Comparison of ENCODE assay signal across 8 cellular contexts in the genomic region with DNA sequence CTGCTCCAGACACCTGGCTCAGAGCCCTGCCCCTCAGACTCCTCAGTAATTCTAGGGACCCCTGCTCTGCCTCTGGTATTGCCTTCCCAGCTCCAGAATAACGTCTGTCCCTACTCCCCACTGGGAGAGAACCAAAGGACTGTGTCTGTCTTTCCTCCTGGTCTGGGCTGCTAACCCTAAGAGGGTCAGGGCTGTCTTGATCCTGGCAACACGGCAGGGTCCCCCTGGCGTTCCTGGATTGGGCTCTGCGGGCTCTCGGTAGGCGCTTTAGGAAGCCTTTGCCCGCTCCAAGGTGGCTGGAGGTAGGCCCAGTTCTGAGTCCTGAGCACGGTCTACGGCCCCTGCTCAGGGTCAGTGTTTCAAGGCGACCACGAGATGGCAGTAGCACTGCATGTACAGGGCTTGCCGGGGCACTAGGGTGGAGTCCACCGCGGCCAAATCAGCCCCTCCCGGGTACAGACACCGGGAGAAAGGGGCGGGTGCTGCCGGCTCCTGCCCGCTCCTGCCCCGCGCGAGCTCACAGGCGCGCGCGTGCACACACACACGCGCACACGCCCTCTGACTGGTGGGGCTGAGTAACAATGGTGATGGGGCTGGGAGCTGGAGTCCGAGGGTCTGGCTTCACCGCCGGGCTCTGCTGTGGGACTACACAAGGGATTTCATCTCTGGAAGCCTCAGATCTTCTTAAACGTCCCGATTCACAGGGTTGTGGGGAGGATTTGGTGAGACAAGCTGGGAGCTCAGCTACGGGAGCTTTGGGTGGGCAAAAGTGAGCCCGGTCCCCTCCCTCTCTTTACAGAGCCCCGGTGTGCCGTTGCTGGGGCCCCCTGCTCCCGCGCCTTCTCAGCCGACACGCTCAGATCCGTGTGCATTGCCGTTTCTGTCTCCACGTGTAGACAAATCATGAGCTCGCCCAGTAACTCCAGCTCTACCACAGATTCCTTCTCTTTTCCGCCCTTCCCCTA. TPM values are rescaled to one million over a fixed set of nuclear protein-coding genes. Genes with fewer than 3 reads are reported as not detected.
A peak's percentile ranks its signal among the peaks of the same experiment; 100 is the strongest.
DNase-seq lines count a peak whose midpoint lies in the region; ATAC-seq and TF ChIP-seq lines count a peak whose summit lies in the region.

No MANE protein-coding gene starts in this region.

- H3K4me3 ChIP-seq in astrocyte of the cerebellum (ENCODE audit: low read depth, low read length) = peak overlapping the region; percentile 56
- H3K4me3 ChIP-seq in aorta (ENCODE audit: low read length in 2 of 2) = peak overlapping the region; percentile 21 to 30

- peak; percentile 85 for TF ChIP-seq CTCF in GM13976 (IDR thresholded peaks at IDR 0.05; ENCODE audit: borderline replicate concordance, control extremely low read depth, extremely low read depth, insufficient read depth, missing control alignments)
- TF ChIP-seq CTCF in astrocyte of the cerebellum (IDR thresholded peaks at IDR 0.05; ENCODE audit: low read depth, low read length, missing control alignments) = peak; percentile 54

- peak overlapping the region in 1 of 2 donors; percentile 23 for H3K27ac ChIP-seq in aorta (ENCODE audit: low read depth in 1 of 2, low read length in 2 of 2)

- no peaks in the 10 kb centered on the region for H3K27me3 ChIP-seq in aorta (ENCODE audit: control insufficient read depth in 1 of 2, insufficient read depth in 2 of 2, low read length in 1 of 2)

- WGBS in aorta, 2 donors = 1% methylated on average over 40 to 47 of the region's 47 CpGs

- no peaks in the 10 kb centered on the region for H3K9me3 ChIP-seq in aorta (ENCODE audit: control insufficient read depth, low read length)

- no peaks in the 10 kb centered on the region for H3K36me3 ChIP-seq in aorta (ENCODE audit: control insufficient read depth in 1 of 2, insufficient read depth in 2 of 2, low read length in 1 of 2)

- H3K4me1 ChIP-seq in aorta (ENCODE audit: control insufficient read depth in 1 of 2, insufficient read depth in 2 of 2, low read length in 2 of 2) = no peaks in the 10 kb centered on the region

- intact Hi-C loops in aorta (cut with DNase I) = loop anchor here (2.0 to 5.0 kb wide), 3 partner anchors 51 to 271 kb away; a partner anchor contains a TSS

- in situ Hi-C loops in GM13976 (cut with MboI; ENCODE audit: low sequenced_read_pairs, unreplicated experiment) (loop anchor here (10.0 kb wide), 1 partner anchor 234 kb away; no protein-coding TSS in a partner anchor), astrocyte of the cerebellum (cut with HindIII; ENCODE audit: low sequenced_read_pairs) (no loop called here)

- peak; percentile 84 for ATAC-seq in HG02943 (IDR thresholded peaks at IDR 0.05; ENCODE audit: low read depth, unreplicated experiment)
- peak; percentile 95 for ATAC-seq in aorta (ENCODE audit: low FRiP score)

- peak; percentile 95 for DNase-seq in GM13976 (ENCODE audit: low spot score)
- peak; percentile 27 for DNase-seq in NCI-H187 treated with DMSO at 0.1 percent for 48 hours (lab: John Stamatoyannopoulos, UW)
- DNase-seq in T-helper 9 cell = peak; percentile 72
- peak; percentile 79 for DNase-seq in astrocyte of the cerebellum (ENCODE audit: low read depth)
- peak; percentile 69 to 83 for DNase-seq in hippocampal formation (lab: John Stamatoyannopoulos, UW)
- peak; percentile 76 for DNase-seq in renal cortical epithelial cell (ENCODE audit: low read depth)
- DNase-seq in aorta = peak; percentile 97

RNA-seq across cellular contexts. Expression of a gene that starts 30.1 kb away (rescaled TPM):
- 46.6 and 97.1 TPM in 2 replicates for total RNA-seq in renal cortical epithelial cell
- total RNA-seq in aorta = 10 to 100 TPM; 29.1 to 53.6 TPM
- polyA plus RNA-seq in aorta = 10 to 100 TPM in 1 of 2 donors, 1 to 10 TPM in 1; 9.6 to 34.6 TPM

RNA-seq across cellular contexts. Expression of a gene that starts 49.1 kb away (rescaled TPM):
- 11.4 and 43.6 TPM in 2 replicates for total RNA-seq in renal cortical epithelial cell
- total RNA-seq in aorta = 10 to 100 TPM; 18.1 to 21.7 TPM
- 10 to 100 TPM in 1 of 2 donors, 1 to 10 TPM in 1; 4.0 to 24.8 TPM for polyA plus RNA-seq in aorta

RNA-seq across cellular contexts. Expression of a gene that starts 51.1 kb away (rescaled TPM):
- total RNA-seq in renal cortical epithelial cell = 15.1 and 23.6 TPM in 2 replicates
- total RNA-seq in aorta = 10 to 100 TPM; 49.5 to 50.5 TPM
- polyA plus RNA-seq in aorta = 10 to 100 TPM; 19.8 to 38.5 TPM

Comparison
In these comparisons a context has a peak if more than half of its experiments do, and no peak if none do; other contexts are left out.
1. DNase-seq: peak in every context shown above with its lines; median percentile 97 in aorta; 95 in GM13976; 79 in astrocyte of the cerebellum; 76 in hippocampal formation; 76 in renal cortical epithelial cell; 72 in T-helper 9 cell; 27 in NCI-H187 treated with DMSO at 0.1 percent for 48 hours.